In the genomic region with DNA sequence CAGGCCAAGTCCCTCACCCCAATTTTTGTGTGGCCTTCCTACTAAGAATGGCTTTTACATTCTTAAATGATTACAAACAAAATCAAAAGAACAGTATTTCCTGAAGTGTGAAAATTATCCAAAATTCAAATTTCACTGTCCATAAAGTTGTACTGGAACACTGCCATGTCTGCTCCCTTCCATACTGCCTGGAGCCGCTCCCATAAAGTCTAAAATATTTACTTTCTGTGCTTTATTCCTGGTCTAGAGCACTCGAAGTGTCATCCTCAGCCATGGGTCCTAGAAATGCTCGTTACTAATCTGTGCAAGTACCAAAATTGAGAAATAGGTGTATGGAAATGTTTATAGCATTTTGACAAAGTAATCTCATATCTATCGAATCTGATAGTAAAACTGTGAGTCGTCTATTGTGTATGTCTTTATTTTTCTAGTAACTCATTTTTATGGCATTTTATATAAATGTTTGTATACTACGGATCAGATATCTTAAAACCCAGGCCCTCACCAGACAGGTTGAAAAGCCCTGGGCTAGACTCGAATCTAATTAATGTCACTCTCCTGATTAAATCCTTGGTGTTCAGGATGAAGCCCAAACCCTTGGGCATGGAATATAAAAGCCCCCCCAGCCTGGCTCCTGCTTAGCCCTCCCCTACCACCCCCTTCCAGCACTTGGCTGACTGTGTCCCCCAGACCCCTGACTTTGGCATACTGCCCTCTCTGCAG, we compare ENCODE assay signal across 11 cellular contexts. TPM values are rescaled to one million over a fixed set of nuclear protein-coding genes. Genes with fewer than 3 reads are reported as not detected.
A peak's percentile ranks its signal among the peaks of the same experiment; 100 is the strongest.
DNase-seq lines count a peak whose midpoint lies in the region; ATAC-seq lines count a peak whose summit lies in the region.
"Had no signal": no experiment of that assay in that cellular context is flagged by ENCODE, and none has a peak within 500 bp of the region (broad histone marks: within the 10 kb centered on the region; RNA-seq: fewer than 3 reads in every experiment).

No MANE protein-coding gene starts in this region.

- peaks cover 13% of the 10 kb centered on the region; the same call in 1 of the 2 replicates for H4K20me1 ChIP-seq in Karpas-422 (ENCODE audit: insufficient read depth, low read depth, low read length)

- H3K9me2 ChIP-seq in Karpas-422 (replicated peaks; ENCODE audit: insufficient read depth, low read length): no peaks in the 10 kb centered on the region

- H3K4me1 ChIP-seq in trophoblast cell (ENCODE audit: control insufficient read depth in 1 of 2, insufficient read depth in 2 of 2, low read length in 2 of 2) (peaks cover 20 to 29% of the 10 kb centered on the region in 2 experiments), Karpas-422 (ENCODE audit: low read length) (peaks cover 32% of the 10 kb centered on the region)

- H2BK5ac ChIP-seq in trophoblast cell (ENCODE audit: low read depth, low read length, poor library complexity): no peak overlapping the region

- no peak overlapping the region for H3K14ac ChIP-seq in trophoblast cell (ENCODE audit: low read length)

- H3K4me3 Mint-ChIP-seq in T-helper 2 cell treated with Interferon-gamma antibody and Interleukin-4, amounts not matched to agents 5 μg/mL and 100 μg/mL, for 36 hours: no peak overlapping the region
- no peak overlapping the region for H3K4me3 Mint-ChIP-seq in dendritic cell treated with granulocyte-macrophage colony-stimulating factor and Interleukin-4, amounts not matched to agents 40 ng/mL and 50 ng/mL, for 4 days

- H3K9me3 Mint-ChIP-seq in T-helper 2 cell treated with Interferon-gamma antibody and Interleukin-4, amounts not matched to agents 5 μg/mL and 100 μg/mL, for 36 hours: no peaks in the 10 kb centered on the region
- H3K9me3 Mint-ChIP-seq in dendritic cell treated with granulocyte-macrophage colony-stimulating factor and Interleukin-4, amounts not matched to agents 40 ng/mL and 50 ng/mL, for 4 days: no peaks in the 10 kb centered on the region

- peak overlapping the region; percentile 64 for H3K4ac ChIP-seq in trophoblast cell (ENCODE audit: low read depth, low read length)

- no peak overlapping the region for H4K8ac ChIP-seq in trophoblast cell (ENCODE audit: low read depth, low read length)

- H3K4me3 ChIP-seq in trophoblast cell (ENCODE audit: low read depth, low read length): no peak overlapping the region
- H3K4me3 ChIP-seq in Karpas-422 (ENCODE audit: low read length): no peak overlapping the region
- H3K4me3 ChIP-seq: testis had no signal

- ATAC-seq in GM18502 (IDR thresholded peaks at IDR 0.05; ENCODE audit: poor library complexity, unreplicated experiment): no peak

- peaks cover 25% of the 10 kb centered on the region for H3K79me2 ChIP-seq in trophoblast cell (ENCODE audit: control insufficient read depth, insufficient read depth, low read length, poor library complexity)
- H3K79me2 ChIP-seq in Karpas-422 (ENCODE audit: low read length): peaks cover 82% of the 10 kb centered on the region

- no peak overlapping the region for H2BK12ac ChIP-seq in trophoblast cell (ENCODE audit: low read length)

- H4K12ac ChIP-seq in trophoblast cell (ENCODE audit: low read depth, low read length): no peak overlapping the region

- no peak overlapping the region for H2BK120ac ChIP-seq in trophoblast cell (ENCODE audit: insufficient read depth, low read length, poor library complexity)

- H3K9ac ChIP-seq in trophoblast cell (ENCODE audit: low read length) (no peak overlapping the region), Karpas-422 (ENCODE audit: low read length) (no peak overlapping the region)

- no peak overlapping the region for H2AK5ac ChIP-seq in trophoblast cell (ENCODE audit: low read length)

- H3K27me3 Mint-ChIP-seq in T-helper 2 cell treated with Interferon-gamma antibody and Interleukin-4, amounts not matched to agents 5 μg/mL and 100 μg/mL, for 36 hours (ENCODE audit: low read depth): no peaks in the 10 kb centered on the region
- H3K27me3 Mint-ChIP-seq in dendritic cell treated with granulocyte-macrophage colony-stimulating factor and Interleukin-4, amounts not matched to agents 40 ng/mL and 50 ng/mL, for 4 days: no peaks in the 10 kb centered on the region

- H3K36me3 Mint-ChIP-seq in T-helper 2 cell treated with Interferon-gamma antibody and Interleukin-4, amounts not matched to agents 5 μg/mL and 100 μg/mL, for 36 hours (ENCODE audit: low read depth): peaks cover 51% of the 10 kb centered on the region
- peaks cover 39% of the 10 kb centered on the region for H3K36me3 Mint-ChIP-seq in dendritic cell treated with granulocyte-macrophage colony-stimulating factor and Interleukin-4, amounts not matched to agents 40 ng/mL and 50 ng/mL, for 4 days (ENCODE audit: low read depth)

- no CpG with 5 or more reads among the region's 7 CpGs for WGBS in trophoblast cell (ENCODE audit: extremely low coverage, insufficient coverage, insufficient read length)

- H3K18ac ChIP-seq in trophoblast cell (ENCODE audit: low read length): no peak overlapping the region

- H3K27me3 ChIP-seq in trophoblast cell (ENCODE audit: insufficient read depth, low read length): no peaks in the 10 kb centered on the region
- no peaks in the 10 kb centered on the region for H3K27me3 ChIP-seq in Karpas-422 (ENCODE audit: low read length)
- H3K27me3 ChIP-seq: testis had no signal

- no peak overlapping the region for H3K23ac ChIP-seq in trophoblast cell (ENCODE audit: low read length)

- peak overlapping the region; percentile 10 for H3K27ac Mint-ChIP-seq in T-helper 2 cell treated with Interferon-gamma antibody and Interleukin-4, amounts not matched to agents 5 μg/mL and 100 μg/mL, for 36 hours
- peak overlapping the region; percentile 50 for H3K27ac Mint-ChIP-seq in dendritic cell treated with granulocyte-macrophage colony-stimulating factor and Interleukin-4, amounts not matched to agents 40 ng/mL and 50 ng/mL, for 4 days

- DNase-seq in T-helper 2 cell treated with Interferon-gamma antibody and Interleukin-4, amounts not matched to agents 5 μg/mL and 100 μg/mL, for 36 hours (ENCODE audit: low spot score): no peak
- DNase-seq in T-helper 2 cell (no peak), NCI-H82 (lab: John Stamatoyannopoulos, UW) (peak; percentile 94), trophoblast cell (no peak), NCI-H1930 (lab: John Stamatoyannopoulos, UW) (no peak), Karpas-422 (no peak)
- DNase-seq: activated T-cell treated with anti-CD3 and anti-CD28 coated beads, Interleukin-2, amount 50 U/mL, for 48 hours; NCI-H146; testis had no signal

- H3K27ac ChIP-seq in trophoblast cell (ENCODE audit: low read depth, low read length) (no peak overlapping the region), Karpas-422 (ENCODE audit: low read length) (no peak overlapping the region)
- H3K27ac ChIP-seq: testis had no signal

- no peak overlapping the region for H4K91ac ChIP-seq in trophoblast cell (ENCODE audit: low read depth, low read length)

- H2AFZ ChIP-seq in trophoblast cell (ENCODE audit: insufficient read depth, low read length, poor library complexity) (no peak overlapping the region), Karpas-422 (ENCODE audit: low read length) (no peak overlapping the region)

- H3K9me3 ChIP-seq in trophoblast cell (ENCODE audit: insufficient read depth, low read depth, low read length) (no peaks in the 10 kb centered on the region), Karpas-422 (ENCODE audit: low read length) (no peaks in the 10 kb centered on the region)
- H3K9me3 ChIP-seq: testis had no signal

- no peak overlapping the region for H3K4me2 ChIP-seq in trophoblast cell (ENCODE audit: low read length)
- H3K4me2 ChIP-seq in Karpas-422 (ENCODE audit: low read depth, low read length, poor library complexity, severe bottlenecking): no peak overlapping the region

- intact Hi-C loops in dendritic cell treated with granulocyte-macrophage colony-stimulating factor and Interleukin-4, amounts not matched to agents 40 ng/mL and 50 ng/mL, for 4 days (cut with micrococcal nuclease): no loop called here

- peaks cover 11% of the 10 kb centered on the region for H3K79me1 ChIP-seq in trophoblast cell (ENCODE audit: low read length)

- H3K4me1 Mint-ChIP-seq in T-helper 2 cell treated with Interferon-gamma antibody and Interleukin-4, amounts not matched to agents 5 μg/mL and 100 μg/mL, for 36 hours (ENCODE audit: low read depth): peaks cover 55% of the 10 kb centered on the region
- peaks cover 50% of the 10 kb centered on the region for H3K4me1 Mint-ChIP-seq in dendritic cell treated with granulocyte-macrophage colony-stimulating factor and Interleukin-4, amounts not matched to agents 40 ng/mL and 50 ng/mL, for 4 days (ENCODE audit: low read depth)

- H3K36me3 ChIP-seq in trophoblast cell (ENCODE audit: control insufficient read depth in 1 of 2, insufficient read depth in 2 of 2, low read length in 2 of 2) (peaks cover 6 to 10% of the 10 kb centered on the region in 2 experiments), Karpas-422 (ENCODE audit: insufficient read depth, low read length) (peaks cover 31% of the 10 kb centered on the region; the same call in 1 of the 2 replicates)

RNA-seq across cellular contexts. Expression of gene LBR, which starts 4.9 kb away (rescaled TPM):
- polyA plus RNA-seq in trophoblast cell (2013): 46.6 and 47.2 TPM in 2 replicates
- total RNA-seq in Karpas-422 (2014; rRNA removed; shearing (Covaris generic); ENCODE audit: low replicate concordance): 66.0 and 157 TPM in 2 replicates
